21 cellular contexts compared by ENCODE assay signal in the genomic region with DNA sequence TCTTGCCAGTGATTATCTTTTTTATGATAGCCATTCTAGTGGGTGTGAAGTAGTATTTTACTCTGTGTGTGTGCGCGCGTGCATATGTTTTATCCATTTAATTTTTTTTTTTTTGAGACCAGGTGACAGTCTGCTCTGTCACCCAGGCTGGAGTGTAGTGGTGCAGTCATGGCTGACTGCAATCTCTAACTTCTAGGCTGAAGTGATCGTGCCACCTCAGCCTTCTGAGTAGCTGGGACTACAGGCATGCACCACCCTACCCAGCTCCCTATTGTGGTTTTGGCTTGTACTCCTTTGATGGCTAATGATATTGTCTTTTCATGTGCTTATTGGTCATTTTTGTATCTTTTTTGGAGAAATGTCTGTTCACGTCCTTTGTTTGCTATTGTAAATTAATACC. TPM values are rescaled to one million over a fixed set of nuclear protein-coding genes. Genes with fewer than 3 reads are reported as not detected.
A peak's percentile ranks its signal among the peaks of the same experiment; 100 is the strongest.
DNase-seq lines count a peak whose midpoint lies in the region; ATAC-seq and TF ChIP-seq lines count a peak whose summit lies in the region.
"Had no signal": no experiment of that assay in that cellular context is flagged by ENCODE, and none has a peak within 500 bp of the region (broad histone marks: within the 10 kb centered on the region; RNA-seq: fewer than 3 reads in every experiment).

No MANE protein-coding gene starts in this region.

- ATAC-seq in natural killer cell = no peak
- ATAC-seq in natural killer cell treated with Interleukin-12 subunit alpha and Interleukin-12 subunit beta and Interleukin-15 and Interleukin-18, amount 100 ng/mL, for 72 hours = no peak

- 93 to 95% methylated on average over 5 of the region's 5 CpGs for WGBS in lower leg skin, 2 donors

- no peak overlapping the region for H3K4me3 ChIP-seq in lower leg skin (ENCODE audit: low read depth, poor library complexity, severe bottlenecking)
- H3K4me3 ChIP-seq: SJSA1 had no signal

- TF ChIP-seq POLR2A in lower leg skin (IDR thresholded peaks at IDR 0.05) = no peak

- H3K27ac Mint-ChIP-seq in natural killer cell = peak overlapping the region; percentile 54 to 68
- no peak overlapping the region for H3K27ac Mint-ChIP-seq in natural killer cell treated with Interleukin-12 subunit alpha and Interleukin-12 subunit beta and Interleukin-15 and Interleukin-18, amount 100 ng/mL, for 72 hours
- H3K27ac Mint-ChIP-seq in immature natural killer cell = peak overlapping the region in 5 of 6 donors; percentile 4 to 50 (median 19)
- H3K27ac Mint-ChIP-seq: CD4-positive, alpha-beta T cell had no signal

- no peak overlapping the region for H3K4me3 Mint-ChIP-seq in natural killer cell
- no peak overlapping the region for H3K4me3 Mint-ChIP-seq in natural killer cell treated with Interleukin-12 subunit alpha and Interleukin-12 subunit beta and Interleukin-15 and Interleukin-18, amount 100 ng/mL, for 72 hours
- no peak overlapping the region for H3K4me3 Mint-ChIP-seq in immature natural killer cell
- H3K4me3 Mint-ChIP-seq: CD4-positive, alpha-beta T cell; H9 had no signal

- H3K9me3 Mint-ChIP-seq in natural killer cell = no peaks in the 10 kb centered on the region
- no peaks in the 10 kb centered on the region for H3K9me3 Mint-ChIP-seq in natural killer cell treated with Interleukin-12 subunit alpha and Interleukin-12 subunit beta and Interleukin-15 and Interleukin-18, amount 100 ng/mL, for 72 hours
- no peaks in the 10 kb centered on the region for H3K9me3 Mint-ChIP-seq in immature natural killer cell
- H3K9me3 Mint-ChIP-seq: CD4-positive, alpha-beta T cell; H9 had no signal

- peak; percentile 4 to 42 for DNase-seq in NCI-H187 (lab: John Stamatoyannopoulos, UW)
- DNase-seq in NCI-H187 treated with DMSO at 0.1 percent for 48 hours (lab: John Stamatoyannopoulos, UW) = no peak
- no peak for DNase-seq in natural killer cell
- DNase-seq in natural killer cell treated with Interleukin-12 subunit alpha and Interleukin-12 subunit beta and Interleukin-15 and Interleukin-18, amount 100 ng/mL, for 72 hours (ENCODE audit: low spot score) = no peak
- no peak for DNase-seq in immature natural killer cell
- no peak for DNase-seq in GM20000 (ENCODE audit: low spot score)
- DNase-seq in lower leg skin (ENCODE audit: low spot score in 2 of 2) = no peak
- DNase-seq in NCI-H748 treated with DMSO at 0.1 percent for 48 hours (lab: John Stamatoyannopoulos, UW) = no peak
- DNase-seq: 8988T; BE2C; CD4-positive, alpha-beta T cell; H9; Karpas-422; NCI-H1105; NCI-H1694 treated with DMSO at 0.1 percent for 48 hours; NCI-H345; NCI-H69; NK-92 treated with Interleukin-12 subunit alpha and Interleukin-12 subunit beta, amount 100 ng/mL, for 24 hours; OCI-M1; RPMI8226 had no signal

- peaks cover 6% of the 10 kb centered on the region for H3K36me3 Mint-ChIP-seq in natural killer cell
- H3K36me3 Mint-ChIP-seq in natural killer cell treated with Interleukin-12 subunit alpha and Interleukin-12 subunit beta and Interleukin-15 and Interleukin-18, amount 100 ng/mL, for 72 hours = peaks cover 17% of the 10 kb centered on the region
- H3K36me3 Mint-ChIP-seq in immature natural killer cell = peaks cover 3 to 37% (median 13%) of the 10 kb centered on the region in 3 donors

- intact Hi-C loops in natural killer cell (cut with micrococcal nuclease) (no loop called here), lower leg skin (cut with DNase I; ENCODE audit: low total_unique reads) (no loop called here)

- no peaks in the 10 kb centered on the region for H3K27me3 Mint-ChIP-seq in natural killer cell (ENCODE audit: low read depth in 2 of 2)
- no peaks in the 10 kb centered on the region for H3K27me3 Mint-ChIP-seq in natural killer cell treated with Interleukin-12 subunit alpha and Interleukin-12 subunit beta and Interleukin-15 and Interleukin-18, amount 100 ng/mL, for 72 hours
- H3K27me3 Mint-ChIP-seq in immature natural killer cell (ENCODE audit: low read depth in 3 of 3) = peaks cover 0 to 2% (median 0%) of the 10 kb centered on the region in 3 donors
- H3K27me3 Mint-ChIP-seq: CD4-positive, alpha-beta T cell had no signal

- H3K4me1 Mint-ChIP-seq in natural killer cell = peaks cover 47 to 55% of the 10 kb centered on the region in 2 donors
- peaks cover 26 to 35% of the 10 kb centered on the region in 2 donors for H3K4me1 Mint-ChIP-seq in natural killer cell treated with Interleukin-12 subunit alpha and Interleukin-12 subunit beta and Interleukin-15 and Interleukin-18, amount 100 ng/mL, for 72 hours (ENCODE audit: low read depth in 2 of 2)
- peaks cover 46 to 72% of the 10 kb centered on the region in 2 donors for H3K4me1 Mint-ChIP-seq in immature natural killer cell

- TF ChIP-seq CTCF in natural killer cell (IDR thresholded peaks at IDR 0.05) (no peak), GM20000 (IDR thresholded peaks at IDR 0.05; ENCODE audit: extremely low read depth, missing control alignments) (no peak), lower leg skin (IDR thresholded peaks at IDR 0.05) (no peak)

RNA-seq across cellular contexts. Expression of gene ITCH, which starts 33.3 kb away (rescaled TPM):
- 100 to 1,000 TPM; 157 to 182 (median 163) TPM for total RNA-seq in natural killer cell
- total RNA-seq in natural killer cell treated with Interleukin-12 subunit alpha and Interleukin-12 subunit beta and Interleukin-15 and Interleukin-18, amount 100 ng/mL, for 72 hours = 10 to 100 TPM; 79.5 to 83.6 TPM
- 10 to 100 TPM; 27.3 to 72.5 (median 35.7) TPM for polyA plus RNA-seq in immature natural killer cell
- 10 to 100 TPM; 40.7 to 59.3 (median 45.9) TPM for total RNA-seq in lower leg skin

Comparison
In these comparisons a context has a peak if more than half of its experiments do, and no peak if none do; other contexts are left out.
1. DNase-seq: peak in NCI-H187 (2 of 2); none in NCI-H187 treated with DMSO at 0.1 percent for 48 hours (single experiment), natural killer cell (single experiment), natural killer cell treated with Interleukin-12 subunit alpha and Interleukin-12 subunit beta and Interleukin-15 and Interleukin-18, amount 100 ng/mL, for 72 hours (single experiment), immature natural killer cell (0 of 3), GM20000 (single experiment), lower leg skin (0 of 2) and NCI-H748 treated with DMSO at 0.1 percent for 48 hours (single experiment).
2. H3K27ac Mint-ChIP-seq: peak in natural killer cell (2 of 2) and immature natural killer cell (5 of 6); none in natural killer cell treated with Interleukin-12 subunit alpha and Interleukin-12 subunit beta and Interleukin-15 and Interleukin-18, amount 100 ng/mL, for 72 hours (0 of 2).